Comparison of ENCODE assay signal across 8 cellular contexts in the genomic region with DNA sequence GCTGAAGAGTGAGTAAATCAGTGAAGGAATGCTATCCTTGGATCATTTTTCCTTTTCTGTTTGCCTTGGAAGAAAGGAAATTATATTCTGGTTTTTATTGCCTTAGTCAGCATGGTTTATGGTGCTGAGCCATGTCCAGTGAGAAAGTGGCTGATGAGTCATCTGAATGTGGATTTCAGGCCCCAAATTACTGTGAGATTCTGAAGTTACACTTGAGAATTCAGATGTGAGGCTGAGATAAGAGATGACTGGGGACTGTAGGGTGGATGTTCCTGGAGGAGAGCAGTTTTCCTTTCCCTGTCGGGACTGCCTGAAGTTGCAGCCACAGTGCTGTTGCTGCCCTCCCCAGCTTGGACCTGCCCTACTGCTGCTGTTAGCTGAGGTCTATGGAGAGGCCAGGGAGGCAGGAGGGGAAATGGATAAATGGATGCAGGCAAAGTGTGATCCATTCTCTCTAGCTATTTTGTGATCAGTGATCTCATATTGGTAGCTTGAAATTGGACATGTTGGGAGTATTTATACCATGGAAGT. TPM values are rescaled to one million over a fixed set of nuclear protein-coding genes. Genes with fewer than 3 reads are reported as not detected.
DNase-seq lines count a peak whose midpoint lies in the region; ATAC-seq, FAIRE-seq and TF ChIP-seq lines count a peak whose summit lies in the region.

No MANE protein-coding gene starts in this region.

- H2AFZ ChIP-seq in HCT116 (ENCODE audit: low read depth, low read length, poor library complexity, severe bottlenecking) = no peak overlapping the region
- no peak overlapping the region for H2AFZ ChIP-seq in H9 (ENCODE audit: low read length)

- WGBS in H9 (ENCODE audit: extremely low coverage, insufficient read length, low lambda C conversion rate) = no CpG with 5 or more reads among the region's 1 CpG

- peaks cover 8% of the 10 kb centered on the region for H3K36me3 Mint-ChIP-seq in activated naive CD8-positive, alpha-beta T cell treated with anti-CD3 and anti-CD28 coated beads, Interleukin-2, amount 50 U/mL, for 24 hours (ENCODE audit: low read depth)
- H3K36me3 Mint-ChIP-seq in activated T-helper 2 cell treated with anti-CD3 and anti-CD28 coated beads, Interferon-gamma antibody, Interleukin-2, Interleukin-4, amounts not matched to agents 10 μg/mL and 5 μg/mL and 100 μg/mL, durations not matched to agents 14 hours and 24 hours and 36 hours (ENCODE audit: low read depth) = peaks cover 3% of the 10 kb centered on the region
- H3K36me3 Mint-ChIP-seq in H9 (ENCODE audit: insufficient read depth in 1 of 3, low read depth in 3 of 3) = no peaks in the 10 kb centered on the region

- no peak for TF ChIP-seq CTCF in HCT116 (IDR thresholded peaks at IDR 0.05 in 2 of 3, conservative IDR thresholded peaks at IDR 0.05 in 1 of 3; ENCODE audit: borderline replicate concordance in 1 of 3, insufficient read depth in 1 of 3, low read depth in 2 of 3, low read length in 2 of 3)
- no peak for TF ChIP-seq CTCF in H9 (conservative IDR thresholded peaks at IDR 0.05)

- no peak overlapping the region for H4K5ac ChIP-seq in H9 (ENCODE audit: insufficient read length, low read depth, low read length)

- H3K4me1 ChIP-seq in HCT116 (ENCODE audit: control insufficient read depth in 1 of 2, insufficient read depth in 2 of 2, low read length in 2 of 2) = peaks cover 52 to 62% of the 10 kb centered on the region in 2 experiments
- no peaks in the 10 kb centered on the region for H3K4me1 ChIP-seq in H9 (ENCODE audit: insufficient read depth, low read length)

- peak; percentile 35 for ATAC-seq in HCT116
- no peak for ATAC-seq in activated naive CD8-positive, alpha-beta T cell treated with anti-CD3 and anti-CD28 coated beads, Interleukin-2, amount 50 U/mL, for 24 hours

- H3K9me2 ChIP-seq in HCT116 (ENCODE audit: insufficient read depth) = no peaks in the 10 kb centered on the region

- no peak overlapping the region for H4K8ac ChIP-seq in H9 (replicated peaks; ENCODE audit: insufficient read length, low read depth, low read length)

- H3K27ac ChIP-seq in HCT116 (ENCODE audit: low read depth, low read length) (peak overlapping the region; percentile 88), H9 (ENCODE audit: insufficient read length, low read depth, low read length) (no peak overlapping the region)

- H3K18ac ChIP-seq in H9 (ENCODE audit: insufficient read length, low read depth, low read length) = no peak overlapping the region

- peak overlapping the region; percentile 3 for H3K4me3 Mint-ChIP-seq in activated naive CD8-positive, alpha-beta T cell treated with anti-CD3 and anti-CD28 coated beads, Interleukin-2, amount 50 U/mL, for 24 hours
- no peak overlapping the region for H3K4me3 Mint-ChIP-seq in activated T-helper 2 cell treated with anti-CD3 and anti-CD28 coated beads, Interferon-gamma antibody, Interleukin-2, Interleukin-4, amounts not matched to agents 10 μg/mL and 5 μg/mL and 100 μg/mL, durations not matched to agents 14 hours and 24 hours and 36 hours (ENCODE audit: low read depth)
- no peak overlapping the region for H3K4me3 Mint-ChIP-seq in H9

- no peak overlapping the region for H3K4ac ChIP-seq in H9 (ENCODE audit: low read depth, low read length)

- POLR2A ChIA-PET in HCT116 (lab: Charles Lee) = interaction anchor here (1.2 kb wide), 1 partner anchor 51 kb away, joined by 3 read pairs; no protein-coding TSS in a partner anchor

- no peak overlapping the region for H2BK12ac ChIP-seq in H9 (ENCODE audit: insufficient read length, low read depth, low read length)

- TF ChIP-seq RAD21 in HCT116 (IDR thresholded peaks at IDR 0.05; ENCODE audit: low read depth) = no peak

- H3K4me3 ChIP-seq in HCT116 (replicated peaks in 1 of 2; ENCODE audit: low read depth in 1 of 2, low read length in 2 of 2) = peak overlapping the region in 1 of 2 experiments; percentile 48; a peak in 3 of 4 replicates

- no peaks in the 10 kb centered on the region for H3K9me3 Mint-ChIP-seq in activated naive CD8-positive, alpha-beta T cell treated with anti-CD3 and anti-CD28 coated beads, Interleukin-2, amount 50 U/mL, for 24 hours
- H3K9me3 Mint-ChIP-seq in activated T-helper 2 cell treated with anti-CD3 and anti-CD28 coated beads, Interferon-gamma antibody, Interleukin-2, Interleukin-4, amounts not matched to agents 10 μg/mL and 5 μg/mL and 100 μg/mL, durations not matched to agents 14 hours and 24 hours and 36 hours = no peaks in the 10 kb centered on the region
- no peaks in the 10 kb centered on the region for H3K9me3 Mint-ChIP-seq in H9

- CTCF ChIA-PET in HCT116 (lab: Charles Lee) = interaction anchor here (1.3 kb wide), 1 partner anchor 64 kb away, joined by 3 read pairs; no protein-coding TSS in a partner anchor

- TF ChIP-seq POLR2A in HCT116 (IDR thresholded peaks at IDR 0.05; ENCODE audit: borderline replicate concordance, extremely low read depth, insufficient read depth, insufficient read length) = no peak

- FAIRE-seq in A204.1 (lab: Jason Lieb, UNC) = peak; percentile 97

- no peak overlapping the region for H4K91ac ChIP-seq in H9 (ENCODE audit: insufficient read length, low read depth, low read length)

- H3K36me3 ChIP-seq in HCT116 (ENCODE audit: control insufficient read depth in 1 of 2, insufficient read depth in 2 of 2, low read length in 2 of 2) = no peaks in the 10 kb centered on the region; a peak in 1 of 4 replicates

- H2BK5ac ChIP-seq in H9 (ENCODE audit: insufficient read length, low read length) = no peak overlapping the region

- no peak overlapping the region for H3K56ac ChIP-seq in H9 (ENCODE audit: insufficient read length, low read depth, low read length)

- no peak overlapping the region for H3K23ac ChIP-seq in H9 (ENCODE audit: insufficient read length, low read depth, low read length)

- H3K27ac Mint-ChIP-seq in activated naive CD8-positive, alpha-beta T cell treated with anti-CD3 and anti-CD28 coated beads, Interleukin-2, amount 50 U/mL, for 24 hours = peak overlapping the region; percentile 38
- no peak overlapping the region for H3K27ac Mint-ChIP-seq in activated T-helper 2 cell treated with anti-CD3 and anti-CD28 coated beads, Interferon-gamma antibody, Interleukin-2, Interleukin-4, amounts not matched to agents 10 μg/mL and 5 μg/mL and 100 μg/mL, durations not matched to agents 14 hours and 24 hours and 36 hours
- no peak overlapping the region; a peak in 1 of 7 replicates for H3K27ac Mint-ChIP-seq in H9

- H3K27me3 Mint-ChIP-seq in activated naive CD8-positive, alpha-beta T cell treated with anti-CD3 and anti-CD28 coated beads, Interleukin-2, amount 50 U/mL, for 24 hours = peaks cover 4% of the 10 kb centered on the region
- H3K27me3 Mint-ChIP-seq in activated T-helper 2 cell treated with anti-CD3 and anti-CD28 coated beads, Interferon-gamma antibody, Interleukin-2, Interleukin-4, amounts not matched to agents 10 μg/mL and 5 μg/mL and 100 μg/mL, durations not matched to agents 14 hours and 24 hours and 36 hours (ENCODE audit: low read depth) = peaks cover 4% of the 10 kb centered on the region
- peaks cover 19% of the 10 kb centered on the region for H3K27me3 Mint-ChIP-seq in H9 (ENCODE audit: low read depth)

- H2BK20ac ChIP-seq in H9 (ENCODE audit: low read depth, low read length, poor library complexity, severe bottlenecking) = no peak overlapping the region

- H3K4me2 ChIP-seq in HCT116 (ENCODE audit: low read length) (peak overlapping the region; percentile 97), H9 (ENCODE audit: insufficient read depth, insufficient read length, low read length) (no peak overlapping the region)

- intact Hi-C loops in HCT116 (cut with micrococcal nuclease) (no loop called here), posterior vena cava (cut with DNase I) (loop anchor here (5.0 to 10.0 kb wide), 2 partner anchors 54 to 869 kb away; no protein-coding TSS in a partner anchor)
- intact Hi-C loops in activated T-helper 2 cell treated with anti-CD3 and anti-CD28 coated beads, Interferon-gamma antibody, Interleukin-2, Interleukin-4, amounts not matched to agents 10 μg/mL and 5 μg/mL and 100 μg/mL, durations not matched to agents 14 hours and 24 hours and 36 hours (cut with micrococcal nuclease) = loop anchor here (1.0 to 5.0 kb wide), 3 partner anchors 9 to 51 kb away; no protein-coding TSS in a partner anchor

- no peak overlapping the region for H2BK15ac ChIP-seq in H9 (ENCODE audit: low read depth, low read length)

- no peak overlapping the region for H2BK120ac ChIP-seq in H9 (ENCODE audit: low read depth, low read length, poor library complexity, severe bottlenecking)

- H2AK5ac ChIP-seq in H9 (ENCODE audit: insufficient read length, low read length) = no peak overlapping the region

- H3K79me1 ChIP-seq in H9 (ENCODE audit: insufficient read depth, low read depth, low read length, poor library complexity, severe bottlenecking) = no peaks in the 10 kb centered on the region

- no peaks in the 10 kb centered on the region for H3K9me3 ChIP-seq in HCT116 (ENCODE audit: control insufficient read depth in 1 of 2, insufficient read depth in 1 of 2, low read depth in 1 of 2, low read length in 2 of 2)
- no peaks in the 10 kb centered on the region for H3K9me3 ChIP-seq in H9 (ENCODE audit: control insufficient read depth, low read depth, low read length)

- H4K20me1 ChIP-seq in HCT116 (ENCODE audit: insufficient read depth) (peaks cover 2% of the 10 kb centered on the region; the same call in 1 of the 2 replicates), H9 (ENCODE audit: control insufficient read depth, insufficient read depth, insufficient read length) (no peaks in the 10 kb centered on the region)

- H3K14ac ChIP-seq in H9 (ENCODE audit: insufficient read depth, low read length) = no peak overlapping the region

- H3K79me2 ChIP-seq in HCT116 (ENCODE audit: insufficient read depth, low read length) = peaks cover 7% of the 10 kb centered on the region
- no peaks in the 10 kb centered on the region for H3K79me2 ChIP-seq in H9 (ENCODE audit: insufficient read depth, low read length)

- peak; percentile 85 for DNase-seq in HCT116 (ENCODE audit: low read depth, low spot score)
- no peak for DNase-seq in activated naive CD8-positive, alpha-beta T cell treated with anti-CD3 and anti-CD28 coated beads, Interleukin-2, amount 50 U/mL, for 24 hours
- DNase-seq in kidney glomerular epithelial cell (lab: John Stamatoyannopoulos, UW) = peak; percentile 97
- DNase-seq in NCI-H82 treated with DMSO at 0.1 percent for 48 hours (lab: John Stamatoyannopoulos, UW; ENCODE audit: unreplicated experiment) = no peak
- DNase-seq in posterior vena cava (ENCODE audit: low spot score) = no peak
- no peak for DNase-seq in activated T-helper 2 cell treated with anti-CD3 and anti-CD28 coated beads, Interferon-gamma antibody, Interleukin-2, Interleukin-4, amounts not matched to agents 10 μg/mL and 5 μg/mL and 100 μg/mL, durations not matched to agents 14 hours and 24 hours and 36 hours (ENCODE audit: low spot score)
- no peak for DNase-seq in H9

- H3K23me2 ChIP-seq in H9 (ENCODE audit: insufficient read length, low read depth, low read length, poor library complexity, severe bottlenecking) = peaks cover 10% of the 10 kb centered on the region

- no TSS peak for BruUV-seq in HCT116 (replicated peaks; lab: Mats Ljungman, UMichigan)

- no peak overlapping the region for H3T11ph ChIP-seq in H9 (ENCODE audit: low read length)

- H3K9ac ChIP-seq in HCT116 (ENCODE audit: low read length) = peak overlapping the region; percentile 88
- H3K9ac ChIP-seq in H9 (ENCODE audit: extremely low read depth, insufficient read length, low read length) = no peak overlapping the region

- RAD21 ChIA-PET in HCT116 (lab: Charles Lee; ENCODE audit: low non-redundant PET in 1 of 2, low total read pairs in 2 of 2, uncharacterized antibody in 2 of 2, unreplicated experiment in 2 of 2) = interaction anchor here in 1 of 2 experiments (1.2 kb wide), 1 partner anchor 43 kb away, joined by 3 read pairs; no protein-coding TSS in a partner anchor

- no peaks in the 10 kb centered on the region for H3K27me3 ChIP-seq in HCT116 (ENCODE audit: insufficient read depth, low read length)
- no peaks in the 10 kb centered on the region for H3K27me3 ChIP-seq in H9 (ENCODE audit: insufficient read depth, low read length)

- peaks cover 50% of the 10 kb centered on the region for H3K4me1 Mint-ChIP-seq in activated naive CD8-positive, alpha-beta T cell treated with anti-CD3 and anti-CD28 coated beads, Interleukin-2, amount 50 U/mL, for 24 hours
- peaks cover 38% of the 10 kb centered on the region for H3K4me1 Mint-ChIP-seq in activated T-helper 2 cell treated with anti-CD3 and anti-CD28 coated beads, Interferon-gamma antibody, Interleukin-2, Interleukin-4, amounts not matched to agents 10 μg/mL and 5 μg/mL and 100 μg/mL, durations not matched to agents 14 hours and 24 hours and 36 hours (ENCODE audit: low read depth)
- peaks cover 5 to 10% of the 10 kb centered on the region in 2 experiments for H3K4me1 Mint-ChIP-seq in H9

RNA-seq across cellular contexts. Expression of a gene that starts 4.2 kb away (rescaled TPM):
- total RNA-seq in HCT116 (2021; ENCODE audit: unreplicated experiment) (16.4 TPM), posterior vena cava (1 to 10 TPM; 9.1 to 9.7 TPM), H9 (2021) (7.6 and 7.8 TPM in 2 replicates)
- 5.8 and 6.6 TPM in 2 replicates for polyA plus RNA-seq in HCT116 (2012)
- 45.6 and 49.5 TPM in 2 replicates for total RNA-seq in activated T-helper 2 cell treated with anti-CD3 and anti-CD28 coated beads, Interferon-gamma antibody, Interleukin-2, Interleukin-4, amounts not matched to agents 10 μg/mL and 5 μg/mL and 100 μg/mL, durations not matched to agents 14 hours and 24 hours and 36 hours

RNA-seq across cellular contexts. Expression of a gene that starts 59.1 kb away (rescaled TPM):
- total RNA-seq in HCT116 (2021; ENCODE audit: unreplicated experiment) = 0.15 TPM
- 0.05 and 0.16 TPM in 2 replicates for polyA plus RNA-seq in HCT116 (2012)
- total RNA-seq in posterior vena cava = not detected
- total RNA-seq in activated T-helper 2 cell treated with anti-CD3 and anti-CD28 coated beads, Interferon-gamma antibody, Interleukin-2, Interleukin-4, amounts not matched to agents 10 μg/mL and 5 μg/mL and 100 μg/mL, durations not matched to agents 14 hours and 24 hours and 36 hours = 0.37 and 0.67 TPM in 2 replicates
- total RNA-seq in H9 (2021) = 0.42 and 0.81 TPM in 2 replicates

Comparison
In these comparisons a context has a peak if more than half of its experiments do, and no peak if none do; other contexts are left out.
1. DNase-seq: peak in HCT116 (single experiment) and kidney glomerular epithelial cell (single experiment); none in activated naive CD8-positive, alpha-beta T cell treated with anti-CD3 and anti-CD28 coated beads, Interleukin-2, amount 50 U/mL, for 24 hours (single experiment), NCI-H82 treated with DMSO at 0.1 percent for 48 hours (single experiment), posterior vena cava (single experiment), activated T-helper 2 cell treated with anti-CD3 and anti-CD28 coated beads, Interferon-gamma antibody, Interleukin-2, Interleukin-4, amounts not matched to agents 10 μg/mL and 5 μg/mL and 100 μg/mL, durations not matched to agents 14 hours and 24 hours and 36 hours (single experiment) and H9 (single experiment).